ENCODE assay signal across 16 cellular contexts in the genomic region with DNA sequence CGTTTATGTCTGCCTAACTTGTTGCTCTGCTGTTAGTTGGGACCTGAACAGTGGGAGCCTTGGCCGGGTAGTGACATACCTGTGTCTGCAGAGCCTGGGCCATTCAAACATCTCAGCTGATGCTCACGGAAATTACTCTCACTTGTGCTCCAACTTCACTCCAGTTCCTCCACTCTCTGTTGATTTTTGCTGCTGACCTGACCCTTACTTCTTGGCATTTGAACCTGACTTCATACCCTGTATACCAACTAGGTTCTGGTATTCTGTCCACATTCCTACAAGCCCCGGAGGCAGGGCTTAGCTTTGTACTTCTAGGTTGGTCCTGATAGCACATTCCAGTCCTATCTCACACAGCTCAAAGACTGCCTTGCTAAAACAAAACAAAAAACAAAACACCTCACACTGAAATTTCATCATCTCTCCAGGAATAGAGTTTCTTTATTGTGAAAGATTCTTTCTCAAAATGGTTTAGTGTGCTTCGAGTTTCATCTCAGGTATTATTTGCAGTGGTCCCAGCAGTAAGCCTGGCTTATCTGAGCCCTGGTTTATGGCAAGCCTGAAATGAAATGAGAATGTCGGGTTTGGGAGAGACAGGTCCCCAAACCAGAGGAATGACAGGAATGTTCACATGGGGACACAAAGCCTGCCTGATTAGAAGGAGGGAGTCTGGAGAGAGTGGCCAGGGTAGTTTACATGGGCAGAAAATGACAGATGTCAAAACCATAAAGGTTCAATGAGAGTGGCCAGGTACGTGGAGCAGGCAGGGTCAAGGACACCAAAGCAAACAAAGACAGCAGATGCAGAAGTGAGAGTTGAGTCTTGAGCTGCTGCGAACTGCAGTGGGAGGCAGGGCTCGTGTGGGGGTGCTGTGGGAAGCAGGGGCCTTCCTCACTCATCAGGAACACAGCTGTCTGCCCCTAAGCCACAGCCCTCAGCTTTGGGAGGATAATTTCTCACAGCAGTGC.
A peak's percentile ranks its signal among the peaks of the same experiment; 100 is the strongest.
DNase-seq lines count a peak whose midpoint lies in the region; ATAC-seq, FAIRE-seq and TF ChIP-seq lines count a peak whose summit lies in the region.
"Had no signal": no experiment of that assay in that cellular context is flagged by ENCODE, and none has a peak within 500 bp of the region (broad histone marks: within the 10 kb centered on the region; RNA-seq: fewer than 3 reads in every experiment).

No MANE protein-coding gene starts in this region.

- H3K4me2 ChIP-seq in neuronal stem cell (ENCODE audit: insufficient read depth, low read length, poor library complexity, severe bottlenecking), result no peak overlapping the region

- H3K9ac ChIP-seq in NT2/D1 (ENCODE audit: insufficient read length, low read depth) (no peak overlapping the region), neuronal stem cell (ENCODE audit: low read depth, low read length, poor library complexity) (no peak overlapping the region)

- H3K4me1 ChIP-seq in NT2/D1 (ENCODE audit: insufficient read depth, insufficient read length) (no peaks in the 10 kb centered on the region), neuronal stem cell (ENCODE audit: control insufficient read depth in 2 of 2, insufficient read depth in 1 of 2, low read depth in 1 of 2, low read length in 2 of 2) (peaks cover 0 to 8% of the 10 kb centered on the region in 2 donors)

- no peak overlapping the region for H3K27ac ChIP-seq in neuronal stem cell (replicated peaks; ENCODE audit: low read length)

- H3K14ac ChIP-seq in neuronal stem cell (ENCODE audit: low read length), result no peak overlapping the region

- H3K79me1 ChIP-seq in neuronal stem cell (ENCODE audit: low read depth, low read length), result no peaks in the 10 kb centered on the region

- H3K27me3 ChIP-seq in NT2/D1 (ENCODE audit: insufficient read depth, insufficient read length) (no peaks in the 10 kb centered on the region), neuronal stem cell (ENCODE audit: control insufficient read depth in 3 of 3, insufficient read depth in 3 of 3, low read depth in 1 of 3, low read length in 3 of 3) (no peaks in the 10 kb centered on the region)

- H4K91ac ChIP-seq in neuronal stem cell (ENCODE audit: low read depth, low read length, poor library complexity), result no peak overlapping the region

- no peak overlapping the region for H3K4ac ChIP-seq in neuronal stem cell (ENCODE audit: low read length)

- H2BK5ac ChIP-seq in neuronal stem cell (ENCODE audit: low read length), result no peak overlapping the region

- H3K4me3 ChIP-seq in NT2/D1 (ENCODE audit: insufficient read length, low read depth) (no peak overlapping the region), fibroblast of villous mesenchyme (ENCODE audit: low read depth, low read length) (no peak overlapping the region), neuronal stem cell (ENCODE audit: low read length in 2 of 2) (no peak overlapping the region)

- no CpG with 5 or more reads among the region's 9 CpGs for WGBS in neuronal stem cell (ENCODE audit: extremely low coverage in 2 of 2, insufficient read length in 2 of 2, insufficient replicate concordance in 1 of 2), 2 donors

- H2BK120ac ChIP-seq in neuronal stem cell (ENCODE audit: low read depth, low read length), result no peak overlapping the region

- no peak overlapping the region for H2BK12ac ChIP-seq in neuronal stem cell (ENCODE audit: low read length)

- H3K36me3 ChIP-seq in NT2/D1 (ENCODE audit: insufficient read depth, insufficient read length, low read length) (no peaks in the 10 kb centered on the region), neuronal stem cell (replicated peaks in 1 of 2; ENCODE audit: control insufficient read depth in 2 of 2, insufficient read depth in 2 of 2, low read length in 2 of 2) (no peaks in the 10 kb centered on the region)

- no peak for TF ChIP-seq CTCF in fibroblast of villous mesenchyme (IDR thresholded peaks at IDR 0.05; ENCODE audit: insufficient read depth, low read depth, low read length)
- TF ChIP-seq CTCF in omental fat pad (IDR thresholded peaks at IDR 0.05), result no peak

- H2AK5ac ChIP-seq in neuronal stem cell (ENCODE audit: low read depth, low read length), result no peak overlapping the region

- no peak overlapping the region for H2AFZ ChIP-seq in neuronal stem cell (ENCODE audit: low read length)

- ATAC-seq in GM19324 (IDR thresholded peaks at IDR 0.05; ENCODE audit: low FRiP score, unreplicated experiment) (peak; percentile 46), omental fat pad (ENCODE audit: low FRiP score) (no peak)

- DNase-seq in NT2/D1 (ENCODE audit: low read depth, low spot score) (peak; percentile 5), fibroblast of villous mesenchyme (ENCODE audit: low read depth) (peak; percentile 1), neuronal stem cell (ENCODE audit: low spot score) (peak; percentile 8), NCI-H1436 treated with DMSO at 0.1 percent for 48 hours (lab: John Stamatoyannopoulos, UW) (no peak), RCC 7860 (ENCODE audit: low spot score) (no peak), GM03348 (ENCODE audit: low spot score) (no peak), omental fat pad (ENCODE audit: low spot score) (no peak)
- DNase-seq: activated CD4-positive, alpha-beta memory T cell treated with anti-CD3 and anti-CD28 coated beads for 36 hours; activated naive CD4-positive, alpha-beta T cell; anterior cingulate cortex; CD4-positive, alpha-beta T cell; immature natural killer cell; NCI-H1417 treated with DMSO at 0.1 percent for 48 hours; NCI-H2171; NCI-H69 had no signal

- H3K9me3 ChIP-seq in NT2/D1 (ENCODE audit: insufficient read depth, low read length), result peaks cover 10% of the 10 kb centered on the region
- peaks cover 0 to 3% of the 10 kb centered on the region in 2 donors for H3K9me3 ChIP-seq in neuronal stem cell (replicated peaks in 1 of 2; ENCODE audit: control insufficient read depth in 2 of 2, insufficient read depth in 1 of 2, low read depth in 1 of 2, low read length in 2 of 2)

- H3K18ac ChIP-seq in neuronal stem cell (ENCODE audit: low read length), result peak overlapping the region; percentile 15

- H2BK15ac ChIP-seq in neuronal stem cell (ENCODE audit: low read length), result no peak overlapping the region

- H3K23ac ChIP-seq in neuronal stem cell (ENCODE audit: low read depth, low read length, poor library complexity), result no peak overlapping the region

- FAIRE-seq in RCC 7860 (lab: Jason Lieb, UNC), result no peak

- peak overlapping the region; percentile 52 for H4K8ac ChIP-seq in neuronal stem cell (ENCODE audit: low read depth, low read length)

Comparison
In these comparisons a context has a peak if more than half of its experiments do, and no peak if none do; other contexts are left out.
1. DNase-seq: peak in NT2/D1 (single experiment), fibroblast of villous mesenchyme (single experiment) and neuronal stem cell (single experiment); none in NCI-H1436 treated with DMSO at 0.1 percent for 48 hours (single experiment), RCC 7860 (single experiment), GM03348 (single experiment) and omental fat pad (single experiment).